ENCODE assay signal across 1 cellular context in the genomic region with DNA sequence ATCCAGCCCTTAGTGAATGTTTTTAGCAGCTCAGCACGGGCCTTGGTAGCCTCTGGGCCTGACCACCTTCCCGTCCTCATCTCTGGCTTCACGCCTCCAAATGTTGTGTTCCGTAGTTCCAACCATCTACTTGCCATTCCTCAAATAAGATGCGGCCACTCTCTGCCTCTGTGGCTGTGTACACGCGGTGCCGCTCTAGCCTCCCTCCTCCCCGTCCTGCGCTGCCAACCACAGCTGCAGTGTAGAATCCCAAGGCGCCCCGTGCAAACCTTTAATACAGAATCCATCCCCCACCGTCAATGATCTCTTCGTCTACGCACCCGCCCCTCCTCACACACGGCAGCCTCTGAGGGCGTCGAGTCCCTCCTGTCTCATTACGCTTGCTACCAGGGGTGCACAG.
TF ChIP-seq lines count a peak whose summit lies in the region.

No MANE protein-coding gene starts in this region.

TF ChIP-seq in GM23338, 12 proteins besides CTCF, POLR2A, EP300 and RAD21 (continued from another document):
- TF ChIP-seq, protein P1, sequence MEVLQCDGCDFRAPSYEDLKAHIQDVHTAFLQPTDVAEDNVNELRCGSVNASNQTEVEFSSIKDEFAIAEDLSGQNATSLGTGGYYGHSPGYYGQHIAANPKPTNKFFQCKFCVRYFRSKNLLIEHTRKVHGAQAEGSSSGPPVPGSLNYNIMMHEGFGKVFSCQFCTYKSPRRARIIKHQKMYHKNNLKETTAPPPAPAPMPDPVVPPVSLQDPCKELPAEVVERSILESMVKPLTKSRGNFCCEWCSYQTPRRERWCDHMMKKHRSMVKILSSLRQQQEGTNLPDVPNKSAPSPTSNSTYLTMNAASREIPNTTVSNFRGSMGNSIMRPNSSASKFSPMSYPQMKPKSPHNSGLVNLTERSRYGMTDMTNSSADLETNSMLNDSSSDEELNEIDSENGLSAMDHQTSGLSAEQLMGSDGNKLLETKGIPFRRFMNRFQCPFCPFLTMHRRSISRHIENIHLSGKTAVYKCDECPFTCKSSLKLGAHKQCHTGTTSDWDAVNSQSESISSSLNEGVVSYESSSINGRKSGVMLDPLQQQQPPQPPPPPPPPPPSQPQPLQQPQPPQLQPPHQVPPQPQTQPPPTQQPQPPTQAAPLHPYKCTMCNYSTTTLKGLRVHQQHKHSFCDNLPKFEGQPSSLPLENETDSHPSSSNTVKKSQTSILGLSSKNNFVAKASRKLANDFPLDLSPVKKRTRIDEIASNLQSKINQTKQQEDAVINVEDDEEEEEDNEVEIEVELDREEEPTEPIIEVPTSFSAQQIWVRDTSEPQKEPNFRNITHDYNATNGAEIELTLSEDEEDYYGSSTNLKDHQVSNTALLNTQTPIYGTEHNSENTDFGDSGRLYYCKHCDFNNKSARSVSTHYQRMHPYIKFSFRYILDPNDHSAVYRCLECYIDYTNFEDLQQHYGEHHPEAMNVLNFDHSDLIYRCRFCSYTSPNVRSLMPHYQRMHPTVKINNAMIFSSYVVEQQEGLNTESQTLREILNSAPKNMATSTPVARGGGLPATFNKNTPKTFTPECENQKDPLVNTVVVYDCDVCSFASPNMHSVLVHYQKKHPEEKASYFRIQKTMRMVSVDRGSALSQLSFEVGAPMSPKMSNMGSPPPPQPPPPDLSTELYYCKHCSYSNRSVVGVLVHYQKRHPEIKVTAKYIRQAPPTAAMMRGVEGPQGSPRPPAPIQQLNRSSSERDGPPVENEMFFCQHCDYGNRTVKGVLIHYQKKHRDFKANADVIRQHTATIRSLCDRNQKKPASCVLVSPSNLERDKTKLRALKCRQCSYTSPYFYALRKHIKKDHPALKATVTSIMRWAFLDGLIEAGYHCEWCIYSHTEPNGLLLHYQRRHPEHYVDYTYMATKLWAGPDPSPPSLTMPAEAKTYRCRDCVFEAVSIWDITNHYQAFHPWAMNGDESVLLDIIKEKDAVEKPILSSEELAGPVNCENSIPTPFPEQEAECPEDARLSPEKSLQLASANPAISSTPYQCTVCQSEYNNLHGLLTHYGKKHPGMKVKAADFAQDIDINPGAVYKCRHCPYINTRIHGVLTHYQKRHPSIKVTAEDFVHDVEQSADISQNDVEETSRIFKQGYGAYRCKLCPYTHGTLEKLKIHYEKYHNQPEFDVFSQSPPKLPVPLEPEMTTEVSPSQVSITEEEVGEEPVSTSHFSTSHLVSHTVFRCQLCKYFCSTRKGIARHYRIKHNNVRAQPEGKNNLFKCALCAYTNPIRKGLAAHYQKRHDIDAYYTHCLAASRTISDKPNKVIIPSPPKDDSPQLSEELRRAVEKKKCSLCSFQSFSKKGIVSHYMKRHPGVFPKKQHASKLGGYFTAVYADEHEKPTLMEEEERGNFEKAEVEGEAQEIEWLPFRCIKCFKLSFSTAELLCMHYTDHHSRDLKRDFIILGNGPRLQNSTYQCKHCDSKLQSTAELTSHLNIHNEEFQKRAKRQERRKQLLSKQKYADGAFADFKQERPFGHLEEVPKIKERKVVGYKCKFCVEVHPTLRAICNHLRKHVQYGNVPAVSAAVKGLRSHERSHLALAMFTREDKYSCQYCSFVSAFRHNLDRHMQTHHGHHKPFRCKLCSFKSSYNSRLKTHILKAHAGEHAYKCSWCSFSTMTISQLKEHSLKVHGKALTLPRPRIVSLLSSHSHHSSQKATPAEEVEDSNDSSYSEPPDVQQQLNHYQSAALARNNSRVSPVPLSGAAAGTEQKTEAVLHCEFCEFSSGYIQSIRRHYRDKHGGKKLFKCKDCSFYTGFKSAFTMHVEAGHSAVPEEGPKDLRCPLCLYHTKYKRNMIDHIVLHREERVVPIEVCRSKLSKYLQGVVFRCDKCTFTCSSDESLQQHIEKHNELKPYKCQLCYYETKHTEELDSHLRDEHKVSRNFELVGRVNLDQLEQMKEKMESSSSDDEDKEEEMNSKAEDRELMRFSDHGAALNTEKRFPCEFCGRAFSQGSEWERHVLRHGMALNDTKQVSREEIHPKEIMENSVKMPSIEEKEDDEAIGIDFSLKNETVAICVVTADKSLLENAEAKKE (CRISPR knock-in tag; IDR thresholded peaks at IDR 0.05): no peak
- TF ChIP-seq POLR2AphosphoS5 (IDR thresholded peaks at IDR 0.05; ENCODE audit: low read depth) (no peak), CREB1 (CRISPR knock-in tag; IDR thresholded peaks at IDR 0.05; ENCODE audit: low read depth) (no peak), EZH2 (IDR thresholded peaks at IDR 0.05; ENCODE audit: low read depth, unreplicated experiment) (no peak), ZNF114 (CRISPR knock-in tag; IDR thresholded peaks at IDR 0.05) (no peak)
